8 cellular contexts compared by ENCODE assay signal in genomic region chr3:187319699-187320302, GRCh38. TPM values are rescaled to one million over a fixed set of nuclear protein-coding genes. Genes with fewer than 3 reads are reported as not detected.
DNase-seq lines count a peak whose midpoint lies in the region; ATAC-seq, FAIRE-seq and TF ChIP-seq lines count a peak whose summit lies in the region.

No MANE protein-coding gene starts in this region.

- H3K4me2 ChIP-seq in OCI-LY3 (ENCODE audit: low read length) = peak overlapping the region; percentile 89

- ATAC-seq in HG03442 (IDR thresholded peaks at IDR 0.05; ENCODE audit: unreplicated experiment) = peak; percentile 89

- peak overlapping the region; percentile 72 for H3K4me3 ChIP-seq in OCI-LY3 (ENCODE audit: low read length)
- peak overlapping the region; percentile 46 for H3K4me3 ChIP-seq in fibroblast of villous mesenchyme (ENCODE audit: low read depth, low read length)

- H3K27me3 ChIP-seq in OCI-LY3 (ENCODE audit: low read depth, low read length) = peaks cover 18% of the 10 kb centered on the region

- peak overlapping the region; percentile 38; the same call in 1 of the 2 replicates for H3K9ac ChIP-seq in OCI-LY3 (ENCODE audit: low read length)

- H3K4me1 ChIP-seq in OCI-LY3 (ENCODE audit: low read length) = peaks cover 12% of the 10 kb centered on the region

- DNase-seq in COLO829 (ENCODE audit: low spot score) = peak; percentile 78
- peak; percentile 33 for DNase-seq in GM19239 (ENCODE audit: insufficient read length, low spot score)
- DNase-seq in activated T-cell treated with anti-CD3 and anti-CD28 coated beads, Interleukin-2, amount 50 U/mL, for 48 hours = peak; percentile 75 to 78
- peak; percentile 77 for DNase-seq in fibroblast of villous mesenchyme (ENCODE audit: low read depth)
- DNase-seq in nucleus accumbens (lab: John Stamatoyannopoulos, UW) = peak in 48 of 56 donors; percentile 5 to 86 (median 38)
- DNase-seq in ureter (ENCODE audit: low spot score) = peak; percentile 83

- H3K36me3 ChIP-seq in OCI-LY3 (replicated peaks; ENCODE audit: low read depth, low read length) = no peaks in the 10 kb centered on the region

- FAIRE-seq in GM19239 (lab: Jason Lieb, UNC) = peak; percentile 90

- H3K27ac ChIP-seq in OCI-LY3 (ENCODE audit: low read length) = no peak overlapping the region

- no peaks in the 10 kb centered on the region for H4K20me1 ChIP-seq in OCI-LY3 (ENCODE audit: insufficient read depth, low read length)

- no peaks in the 10 kb centered on the region for H3K79me2 ChIP-seq in OCI-LY3 (ENCODE audit: low read length)

- no peaks in the 10 kb centered on the region for H3K9me3 ChIP-seq in OCI-LY3 (ENCODE audit: insufficient read depth, low read length)

- 0 out of 2 replicates have a peak overlapping the region, but pooled peaks have one; percentile 78 for H2AFZ ChIP-seq in OCI-LY3 (ENCODE audit: low read depth, low read length)

- TF ChIP-seq CTCF in OCI-LY3 (IDR thresholded peaks at IDR 0.05; ENCODE audit: low read depth, low read length) (peak; percentile 96), fibroblast of villous mesenchyme (IDR thresholded peaks at IDR 0.05; ENCODE audit: insufficient read depth, low read depth, low read length) (peak; percentile 100)

RNA-seq across cellular contexts. Expression of gene MASP1, which starts 28.3 kb away (rescaled TPM):
- total RNA-seq in fibroblast of villous mesenchyme (198 and 209 TPM in 2 replicates), ureter (16.4 TPM)

RNA-seq across cellular contexts. Expression of gene RTP4, which starts 48.4 kb away (rescaled TPM):
- total RNA-seq in fibroblast of villous mesenchyme = 2.6 and 3.9 TPM in 2 replicates
- 10.6 TPM for total RNA-seq in ureter

Comparison
In these comparisons a context has a peak if more than half of its experiments do, and no peak if none do; other contexts are left out.
1. DNase-seq: peak in every context shown above with its lines; median percentile 83 in ureter; 78 in COLO829; 77 in fibroblast of villous mesenchyme; 76 in activated T-cell treated with anti-CD3 and anti-CD28 coated beads, Interleukin-2, amount 50 U/mL, for 48 hours; 38 in nucleus accumbens; 33 in GM19239.
2. RNA of gene MASP1, which starts 28.3 kb away (total RNA-seq): 198 to 209 TPM in fibroblast of villous mesenchyme; 16.4 TPM in ureter (single experiment); every median in the first group is over 10 times any median in the second.